ENCODE assay signal across 7 cellular contexts in genomic region chr9:107430071-107430470, GRCh38.
"Had no signal": no experiment of that assay in that cellular context is flagged by ENCODE, and none has a peak within 500 bp of the region (broad histone marks: within the 10 kb centered on the region; RNA-seq: fewer than 3 reads in every experiment).

No MANE protein-coding gene starts in this region.

- FAIRE-seq: G401.6, GM12878, GM12891, GM18507, GM19239 had no signal

- DNase-seq: GDM1, GF-D8 had no signal

- H3K4me3 ChIP-seq: GM12878 had no signal
